In genomic region chr12:26723379-26724308, GRCh38 we compare ENCODE assay signal across 11 cellular contexts.
A peak's percentile ranks its signal among the peaks of the same experiment; 100 is the strongest.
DNase-seq lines count a peak whose midpoint lies in the region; ATAC-seq and TF ChIP-seq lines count a peak whose summit lies in the region.
"Had no signal": no experiment of that assay in that cellular context is flagged by ENCODE, and none has a peak within 500 bp of the region (broad histone marks: within the 10 kb centered on the region; RNA-seq: fewer than 3 reads in every experiment).

No MANE protein-coding gene starts in this region.

- H3K4me3 ChIP-seq in MM.1S (ENCODE audit: low read length) (no peak overlapping the region), coronary artery (peak overlapping the region; percentile 24), muscle layer of colon (ENCODE audit: low read depth in 1 of 2, low read length in 2 of 2) (peak overlapping the region in 1 of 2 donors; percentile 9)
- H3K4me3 ChIP-seq: lower lobe of right lung had no signal

- H3K9me2 ChIP-seq in MM.1S (replicated peaks; ENCODE audit: insufficient read depth, low read length) = no peaks in the 10 kb centered on the region

- TF ChIP-seq CTCF in MM.1S (IDR thresholded peaks at IDR 0.05; ENCODE audit: low read length) (no peak), coronary artery (IDR thresholded peaks at IDR 0.05) (no peak)

- no peak overlapping the region for H2AFZ ChIP-seq in MM.1S (ENCODE audit: low read length)

- H3K9ac ChIP-seq in MM.1S (ENCODE audit: low read length) = no peak overlapping the region
- peak overlapping the region; percentile 16 for H3K9ac ChIP-seq in muscle layer of colon (ENCODE audit: low read length)

- peak overlapping the region; percentile 23; the same call in 1 of the 2 replicates for H3K27ac ChIP-seq in MM.1S (ENCODE audit: low read length)
- peak overlapping the region; percentile 16 to 73 for H3K27ac ChIP-seq in coronary artery
- H3K27ac ChIP-seq in muscle layer of colon (ENCODE audit: low read depth, low read length) = peak overlapping the region; percentile 60
- H3K27ac ChIP-seq: lower lobe of right lung had no signal

- peak; percentile 23 for DNase-seq in AG20443 (ENCODE audit: low spot score)
- peak; percentile 66 for DNase-seq in MM.1S
- DNase-seq in coronary artery (ENCODE audit: low spot score) = no peak
- DNase-seq in stimulated activated CD4-positive, alpha-beta T cell treated with anti-CD3 and anti-CD28 coated beads, Interleukin-15, amount 100 ng/mL, for 24 hours = no peak
- no peak for DNase-seq in superior temporal gyrus (ENCODE audit: extremely low spot score)
- DNase-seq in HT-29 (ENCODE audit: low spot score) = no peak
- DNase-seq: activated CD4-positive, alpha-beta T cell treated with anti-CD3 and anti-CD28 coated beads for 48 hours; lower lobe of right lung; NCI-H748 treated with DMSO at 0.1 percent for 48 hours had no signal

- H4K20me1 ChIP-seq in MM.1S (ENCODE audit: insufficient read depth, low read length) = no peaks in the 10 kb centered on the region

- no peaks in the 10 kb centered on the region for H3K9me3 ChIP-seq in MM.1S (replicated peaks; ENCODE audit: insufficient read depth, low read length)
- no peaks in the 10 kb centered on the region for H3K9me3 ChIP-seq in muscle layer of colon (ENCODE audit: low read length)
- H3K9me3 ChIP-seq: lower lobe of right lung had no signal

- 0 out of 2 replicates have a peak, but pooled peaks cover 5% of the 10 kb centered on the region for H3F3A ChIP-seq in MM.1S (ENCODE audit: insufficient read depth, low read length)

- ATAC-seq in HG02885 (IDR thresholded peaks at IDR 0.05; ENCODE audit: poor library complexity, unreplicated experiment) = no peak

- H3K4me2 ChIP-seq in MM.1S (ENCODE audit: low read depth, low read length) = peak overlapping the region; percentile 32; the same call in 1 of the 2 replicates

- no peaks in the 10 kb centered on the region for H3K27me3 ChIP-seq in MM.1S (replicated peaks; ENCODE audit: insufficient read depth, low read length)
- no peaks in the 10 kb centered on the region for H3K27me3 ChIP-seq in muscle layer of colon (ENCODE audit: control insufficient read depth in 1 of 2, insufficient read depth in 2 of 2, low read length in 2 of 2)

- H3K4me1 ChIP-seq in MM.1S (ENCODE audit: low read length) (peaks cover 14% of the 10 kb centered on the region), muscle layer of colon (ENCODE audit: insufficient read depth, low read length) (peaks cover 28% of the 10 kb centered on the region)

- H3K79me2 ChIP-seq in MM.1S (ENCODE audit: low read length) = peaks cover 5% of the 10 kb centered on the region; the same call in 1 of the 2 replicates

- H3K36me3 ChIP-seq in MM.1S (replicated peaks; ENCODE audit: insufficient read depth, low read length) = no peaks in the 10 kb centered on the region
- no peaks in the 10 kb centered on the region for H3K36me3 ChIP-seq in muscle layer of colon (ENCODE audit: insufficient read depth, low read length)
- H3K36me3 ChIP-seq: lower lobe of right lung had no signal

Comparison
In these comparisons a context has a peak if more than half of its experiments do, and no peak if none do; other contexts are left out.
1. DNase-seq: peak in AG20443 (single experiment) and MM.1S (single experiment); none in coronary artery (single experiment), stimulated activated CD4-positive, alpha-beta T cell treated with anti-CD3 and anti-CD28 coated beads, Interleukin-15, amount 100 ng/mL, for 24 hours (single experiment), superior temporal gyrus (single experiment) and HT-29 (single experiment).
2. Peak in every context shown above with its lines, with median percentiles within 50 percentile points of each other: H3K27ac ChIP-seq.